8 cellular contexts compared by ENCODE assay signal in the genomic region with DNA sequence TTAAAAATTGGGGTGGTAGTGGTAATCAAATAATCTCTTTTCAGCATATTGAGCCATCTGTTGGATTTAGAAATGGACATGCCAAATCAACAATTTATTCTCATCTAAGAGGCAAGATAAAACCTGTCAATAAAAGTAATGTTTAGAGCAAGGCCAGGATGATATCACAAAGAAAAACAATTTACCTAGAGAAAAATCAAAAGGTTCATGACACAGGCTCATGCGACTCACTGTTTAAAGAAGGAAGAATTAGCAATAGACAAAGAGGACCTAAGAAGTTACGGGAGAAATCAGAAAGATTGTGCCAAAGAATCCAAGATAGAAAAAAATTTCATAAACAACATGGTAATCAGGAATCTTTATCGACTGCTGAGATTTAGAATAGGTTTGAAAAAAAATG.
"Had no signal": no experiment of that assay in that cellular context is flagged by ENCODE, and none has a peak within 500 bp of the region (broad histone marks: within the 10 kb centered on the region; RNA-seq: fewer than 3 reads in every experiment).

No MANE protein-coding gene starts in this region.

- H3K4me3 ChIP-seq: GM12878 had no signal

- ATAC-seq: GM12878 had no signal

- FAIRE-seq: G401.6, GM12878, GM12891, GM12892, GM18507, GM19239 had no signal

- DNase-seq: GDM1, GF-D8 had no signal
